ENCODE assay signal across 35 cellular contexts in genomic region chr19:34209726-34210125, GRCh38.
"Had no signal": no experiment of that assay in that cellular context is flagged by ENCODE, and none has a peak within 500 bp of the region (broad histone marks: within the 10 kb centered on the region; RNA-seq: fewer than 3 reads in every experiment).

No MANE protein-coding gene starts in this region.

- H3K27me3 ChIP-seq: brain microvascular endothelial cell, dorsolateral prefrontal cortex, esophagus squamous epithelium had no signal

- H3K27ac ChIP-seq: brain microvascular endothelial cell, coronary artery, epithelial cell of prostate, esophagus squamous epithelium, WERI-Rb-1 had no signal

- H3K27me3 Mint-ChIP-seq: activated B cell treated with CpG ODN at 0.5 μM for 24 hours; activated CD4-positive, alpha-beta memory T cell treated with anti-CD3 and anti-CD28 coated beads, Interleukin-2, amount 10 ng/mL, durations not matched to agents 7 days and 5 days; activated CD4-positive, alpha-beta T cell treated with anti-CD3 and anti-CD28 coated beads, Interleukin-2, amount 10 ng/mL, durations not matched to agents 24 days and 14 days; activated naive CD4-positive, alpha-beta T cell treated with anti-CD3 and anti-CD28 coated beads, Interleukin-2, amount 10 ng/mL, durations not matched to agents 7 days and 5 days; activated naive CD8-positive, alpha-beta T cell; central memory CD8-positive, alpha-beta T cell; dendritic cell treated with granulocyte-macrophage colony-stimulating factor and Interleukin-4, amounts not matched to agents 40 ng/mL and 50 ng/mL, for 4 days; effector memory CD8-positive, alpha-beta T cell; T-helper 17 cell had no signal

- H3K36me3 Mint-ChIP-seq: activated naive CD8-positive, alpha-beta T cell had no signal

- H3K4me3 ChIP-seq: coronary artery, dorsolateral prefrontal cortex, esophagus squamous epithelium had no signal

- H3K9me3 ChIP-seq: esophagus squamous epithelium had no signal

- FAIRE-seq: astrocyte, bronchial epithelial cell, endothelial cell of umbilical vein, frontal cortex had no signal

- H3K9me3 Mint-ChIP-seq: activated B cell treated with CpG ODN at 0.5 μM for 24 hours; activated CD4-positive, alpha-beta memory T cell treated with anti-CD3 and anti-CD28 coated beads, Interleukin-2, amount 10 ng/mL, durations not matched to agents 7 days and 5 days; activated CD4-positive, alpha-beta T cell treated with anti-CD3 and anti-CD28 coated beads, Interleukin-2, amount 10 ng/mL, durations not matched to agents 24 days and 14 days; activated naive CD4-positive, alpha-beta T cell treated with anti-CD3 and anti-CD28 coated beads, Interleukin-2, amount 10 ng/mL, durations not matched to agents 7 days and 5 days; activated T-cell treated with anti-CD3 and anti-CD28 coated beads, Interleukin-2, amount 50 U/mL, for 4 hours; activated T-helper 1 cell treated with anti-CD3 and anti-CD28 coated beads, Interleukin-12 subunit alpha, Interleukin-12 subunit beta, Interleukin-2, Interleukin-4 antibody, amounts not matched to agents 30 ng/mL and 10 ng/mL and 1 ng/mL, durations not matched to agents 14 hours and 24 hours and 36 hours; activated T-helper 2 cell treated with anti-CD3 and anti-CD28 coated beads, Interferon-gamma antibody, Interleukin-2, Interleukin-4, amounts not matched to agents 10 μg/mL and 5 μg/mL and 100 μg/mL, durations not matched to agents 14 hours and 24 hours and 36 hours; central memory CD8-positive, alpha-beta T cell; dendritic cell treated with granulocyte-macrophage colony-stimulating factor and Interleukin-4, amounts not matched to agents 40 ng/mL and 50 ng/mL, for 4 days; effector memory CD8-positive, alpha-beta T cell; T-helper 2 cell treated with Interferon-gamma antibody and Interleukin-4, amounts not matched to agents 5 μg/mL and 100 μg/mL, for 36 hours had no signal

- ATAC-seq: activated CD4-positive, CD25-positive, alpha-beta regulatory T cell treated with anti-CD3 and anti-CD28 coated beads, Interleukin-2, amount 50 U/mL, for 24 hours; activated T-cell treated with anti-CD3 and anti-CD28 coated beads, Interleukin-2, amount 50 U/mL, for 4 hours; effector memory CD8-positive, alpha-beta T cell; T-helper 17 cell had no signal

- H3K4me3 Mint-ChIP-seq: activated B cell treated with CpG ODN at 0.5 μM for 24 hours; activated CD4-positive, alpha-beta memory T cell treated with anti-CD3 and anti-CD28 coated beads, Interleukin-2, amount 10 ng/mL, durations not matched to agents 7 days and 5 days; activated CD4-positive, alpha-beta T cell treated with anti-CD3 and anti-CD28 coated beads, Interleukin-2, amount 10 ng/mL, durations not matched to agents 24 days and 14 days; activated naive CD4-positive, alpha-beta T cell treated with anti-CD3 and anti-CD28 coated beads, Interleukin-2, amount 10 ng/mL, durations not matched to agents 7 days and 5 days; activated naive CD8-positive, alpha-beta T cell; activated T-cell treated with anti-CD3 and anti-CD28 coated beads, Interleukin-2, amount 50 U/mL, for 4 hours; activated T-helper 1 cell treated with anti-CD3 and anti-CD28 coated beads, Interleukin-12 subunit alpha, Interleukin-12 subunit beta, Interleukin-2, Interleukin-4 antibody, amounts not matched to agents 30 ng/mL and 10 ng/mL and 1 ng/mL, durations not matched to agents 14 hours and 24 hours and 36 hours; central memory CD8-positive, alpha-beta T cell; dendritic cell treated with granulocyte-macrophage colony-stimulating factor and Interleukin-4, amounts not matched to agents 40 ng/mL and 50 ng/mL, for 4 days; effector memory CD8-positive, alpha-beta T cell; T-helper 17 cell; T-helper 2 cell treated with Interferon-gamma antibody and Interleukin-4, amounts not matched to agents 5 μg/mL and 100 μg/mL, for 36 hours had no signal

- H3K27ac Mint-ChIP-seq: activated B cell treated with CpG ODN at 0.5 μM for 24 hours; activated CD4-positive, alpha-beta memory T cell treated with anti-CD3 and anti-CD28 coated beads, Interleukin-2, amount 10 ng/mL, durations not matched to agents 7 days and 5 days; activated CD4-positive, alpha-beta T cell treated with anti-CD3 and anti-CD28 coated beads, Interleukin-2, amount 10 ng/mL, durations not matched to agents 24 days and 14 days; activated naive CD4-positive, alpha-beta T cell treated with anti-CD3 and anti-CD28 coated beads, Interleukin-2, amount 10 ng/mL, durations not matched to agents 7 days and 5 days; activated naive CD8-positive, alpha-beta T cell; activated T-helper 1 cell treated with anti-CD3 and anti-CD28 coated beads, Interleukin-12 subunit alpha, Interleukin-12 subunit beta, Interleukin-2, Interleukin-4 antibody, amounts not matched to agents 30 ng/mL and 10 ng/mL and 1 ng/mL, durations not matched to agents 14 hours and 24 hours and 36 hours; activated T-helper 2 cell treated with anti-CD3 and anti-CD28 coated beads, Interferon-gamma antibody, Interleukin-2, Interleukin-4, amounts not matched to agents 10 μg/mL and 5 μg/mL and 100 μg/mL, durations not matched to agents 14 hours and 24 hours and 36 hours; dendritic cell treated with granulocyte-macrophage colony-stimulating factor and Interleukin-4, amounts not matched to agents 40 ng/mL and 50 ng/mL, for 4 days; T-helper 17 cell; T-helper 2 cell treated with Interferon-gamma antibody and Interleukin-4, amounts not matched to agents 5 μg/mL and 100 μg/mL, for 36 hours had no signal

- DNase-seq: activated B cell treated with CpG ODN at 0.5 μM for 24 hours; activated CD4-positive, alpha-beta memory T cell treated with anti-CD3 and anti-CD28 coated beads, Interleukin-2, amount 10 ng/mL, durations not matched to agents 7 days and 5 days; activated CD4-positive, alpha-beta T cell treated with anti-CD3 and anti-CD28 coated beads, Interleukin-2, amount 10 ng/mL, durations not matched to agents 24 days and 14 days; activated CD4-positive, alpha-beta T cell treated with anti-CD3 and anti-CD28 coated beads, Interleukin-2, amount 50 U/mL, for 4 hours; activated CD8-positive, alpha-beta memory T cell treated with anti-CD3 and anti-CD28 coated beads, Interleukin-2, amount 50 U/mL, for 48 hours; activated effector memory CD4-positive, alpha-beta T cell treated with anti-CD3 and anti-CD28 coated beads, Interleukin-2, amount 50 U/mL, for 16 hours; activated naive CD4-positive, alpha-beta T cell treated with anti-CD3 and anti-CD28 coated beads, Interleukin-2, amount 10 ng/mL, durations not matched to agents 7 days and 5 days; activated T-cell treated with anti-CD3 and anti-CD28 coated beads for 4 hours; activated T-cell treated with anti-CD3 and anti-CD28 coated beads, Interleukin-2, amount 50 U/mL, for 4 hours; amniotic stem cell; anterior cingulate cortex; brain microvascular endothelial cell; dorsolateral prefrontal cortex; effector memory CD8-positive, alpha-beta T cell; esophagus squamous epithelium; foreskin fibroblast; head of caudate nucleus; hippocampal formation; T-helper 1 cell; T-helper 17 cell; T1000; WERI-Rb-1 had no signal

- H3K4me1 Mint-ChIP-seq: activated CD4-positive, alpha-beta T cell treated with anti-CD3 and anti-CD28 coated beads, Interleukin-2, amount 10 ng/mL, durations not matched to agents 24 days and 14 days; activated naive CD4-positive, alpha-beta T cell treated with anti-CD3 and anti-CD28 coated beads, Interleukin-2, amount 10 ng/mL, durations not matched to agents 7 days and 5 days had no signal

- H3K4me1 ChIP-seq: esophagus squamous epithelium had no signal
